35 cellular contexts compared by ENCODE assay signal in the genomic region with DNA sequence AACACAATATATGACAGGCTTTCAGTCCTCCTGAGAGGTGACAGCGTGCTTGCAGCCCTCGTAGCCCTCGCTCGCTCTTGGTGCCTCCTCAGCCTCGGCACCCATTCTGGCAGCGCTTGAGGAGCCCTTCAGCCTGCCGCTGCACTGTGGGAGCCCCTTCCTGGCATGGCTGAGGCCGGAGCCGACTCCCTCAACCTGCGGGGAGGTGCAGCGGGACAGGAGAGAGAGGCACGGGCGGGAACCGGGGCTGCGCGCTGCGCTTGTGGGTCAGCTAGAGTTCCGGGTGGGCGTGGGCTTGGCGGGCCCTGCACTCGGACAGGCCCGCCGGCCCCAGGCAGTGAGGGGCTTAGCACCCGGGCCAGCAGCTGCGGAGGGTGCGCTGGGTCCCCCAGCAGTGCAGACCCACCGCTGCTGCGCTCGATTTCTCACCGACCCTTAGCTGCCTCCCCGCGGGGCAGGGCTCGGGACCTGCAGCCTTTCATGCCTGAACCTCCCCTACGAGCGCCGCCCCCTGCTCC.
A peak's percentile ranks its signal among the peaks of the same experiment; 100 is the strongest.
DNase-seq lines count a peak whose midpoint lies in the region; TF ChIP-seq lines count a peak whose summit lies in the region.
"Had no signal": no experiment of that assay in that cellular context is flagged by ENCODE, and none has a peak within 500 bp of the region (broad histone marks: within the 10 kb centered on the region; RNA-seq: fewer than 3 reads in every experiment).

No MANE protein-coding gene starts in this region.

- no peak overlapping the region for H3K18ac ChIP-seq in mesenchymal stem cell (ENCODE audit: low read depth in 1 of 2, low read length in 2 of 2)
- H3K18ac ChIP-seq in trophoblast cell (ENCODE audit: low read length) = no peak overlapping the region

- H4K8ac ChIP-seq in mesenchymal stem cell (ENCODE audit: low read length) (no peak overlapping the region), trophoblast cell (ENCODE audit: low read depth, low read length) (no peak overlapping the region)

- 97% methylated on average over 34 of the region's 36 CpGs for WGBS in mesenchymal stem cell
- WGBS in trophoblast cell (ENCODE audit: extremely low coverage, insufficient coverage, insufficient read length) = no CpG with 5 or more reads among the region's 36 CpGs
- WGBS in testis, 2 donors = 75 to 88% methylated on average over 16 to 36 of the region's 36 CpGs

- TF ChIP-seq POLR2A in testis (IDR thresholded peaks at IDR 0.05) = no peak

- peak overlapping the region; percentile 24 for H2AK5ac ChIP-seq in mesenchymal stem cell (ENCODE audit: low read length, severe bottlenecking)
- H2AK5ac ChIP-seq in trophoblast cell (ENCODE audit: low read length) = no peak overlapping the region

- H3K4me1 Mint-ChIP-seq in immature natural killer cell = peaks cover 4 to 9% of the 10 kb centered on the region in 2 donors
- H3K4me1 Mint-ChIP-seq: CD4-positive, CD25-positive, alpha-beta regulatory T cell had no signal

- no peaks in the 10 kb centered on the region for H3K9me3 Mint-ChIP-seq in immature natural killer cell
- H3K9me3 Mint-ChIP-seq: CD4-positive, alpha-beta memory T cell; CD4-positive, alpha-beta T cell; CD8-positive, alpha-beta T cell had no signal

- CTCF ChIA-PET in RWPE1 (lab: Yijun Ruan, JAX) = interaction anchor here (0.6 kb wide), 1 partner anchor 518 kb away, joined by 3 read pairs; no protein-coding TSS in a partner anchor

- no peaks in the 10 kb centered on the region for H3K79me1 ChIP-seq in mesenchymal stem cell (replicated peaks; ENCODE audit: low read length, poor library complexity, severe bottlenecking)
- no peaks in the 10 kb centered on the region for H3K79me1 ChIP-seq in trophoblast cell (ENCODE audit: low read length)

- H3K9ac ChIP-seq in mesenchymal stem cell (ENCODE audit: low read length) (no peak overlapping the region), trophoblast cell (ENCODE audit: low read length) (no peak overlapping the region)
- H3K9ac ChIP-seq: BLaER1; BLaER1 treated with 17β-estradiol and CSF1 and Interleukin-3, amounts not matched to agents 10 nM and 100 nM had no signal

- no peak overlapping the region for H3K4me3 Mint-ChIP-seq in immature natural killer cell
- H3K4me3 Mint-ChIP-seq: B cell; CD14-positive monocyte; CD4-positive, alpha-beta memory T cell; CD4-positive, alpha-beta T cell; CD4-positive, CD25-positive, alpha-beta regulatory T cell; CD8-positive, alpha-beta memory T cell; CD8-positive, alpha-beta T cell had no signal

- H3K27me3 ChIP-seq in mesenchymal stem cell (ENCODE audit: control insufficient read depth in 1 of 2, insufficient read depth in 1 of 2, low read length in 2 of 2) (no peaks in the 10 kb centered on the region), trophoblast cell (ENCODE audit: insufficient read depth, low read length) (no peaks in the 10 kb centered on the region), testis (no peaks in the 10 kb centered on the region)
- H3K27me3 ChIP-seq: BE2C; BLaER1; BLaER1 treated with 17β-estradiol and CSF1 and Interleukin-3, amounts not matched to agents 10 nM and 100 nM had no signal

- peaks cover 0 to 2% (median 0%) of the 10 kb centered on the region in 3 donors for H3K27me3 Mint-ChIP-seq in immature natural killer cell (ENCODE audit: low read depth in 3 of 3)
- H3K27me3 Mint-ChIP-seq: CD4-positive, alpha-beta T cell had no signal

- H3K27ac ChIP-seq in RWPE1 (peak overlapping the region; percentile 99; the same call in 1 of the 2 replicates), mesenchymal stem cell (ENCODE audit: low read length, poor library complexity, severe bottlenecking) (no peak overlapping the region), trophoblast cell (ENCODE audit: low read depth, low read length) (no peak overlapping the region), testis (no peak overlapping the region)
- H3K27ac ChIP-seq: 22Rv1, BLaER1, C4-2B had no signal

- intact Hi-C loops in testis (cut with DNase I; ENCODE audit: low total_unique reads) = no loop called here

- POLR2A ChIA-PET in RWPE1 (lab: Yijun Ruan, JAX; ENCODE audit: low non-redundant PET) = no interaction called here

- H3K4me3 ChIP-seq in mesenchymal stem cell (ENCODE audit: insufficient read depth in 1 of 2, low read depth in 1 of 2, low read length in 2 of 2) (no peak overlapping the region), trophoblast cell (ENCODE audit: low read depth, low read length) (no peak overlapping the region), testis (peak overlapping the region; percentile 12 to 47)
- H3K4me3 ChIP-seq: A549; BLaER1; BLaER1 treated with 17β-estradiol and CSF1 and Interleukin-3, amounts not matched to agents 10 nM and 100 nM had no signal

- no peak overlapping the region for H4K91ac ChIP-seq in mesenchymal stem cell (ENCODE audit: low read length)
- H4K91ac ChIP-seq in trophoblast cell (ENCODE audit: low read depth, low read length) = peak overlapping the region; percentile 2

- no peak for DNase-seq in RWPE1 (ENCODE audit: low spot score)
- no peak for DNase-seq in mesenchymal stem cell
- DNase-seq in trophoblast cell = no peak
- DNase-seq in testis = no peak
- DNase-seq in NCI-H748 treated with DMSO at 0.1 percent for 48 hours (lab: John Stamatoyannopoulos, UW) = no peak
- DNase-seq in Kasumi-1 (lab: John Stamatoyannopoulos, UW) = no peak
- no peak for DNase-seq in stimulated activated CD4-positive, alpha-beta T cell treated with anti-CD3 and anti-CD28 coated beads, Interleukin-12 subunit alpha, Interleukin-12 subunit beta, amount 100 ng/mL, for 4 hours
- DNase-seq in immature natural killer cell = no peak
- DNase-seq: 8988T; ACHN; AML-193; BE2C; C1 segment of cervical spinal cord; Caco-2; Calu3; CD4-positive, alpha-beta memory T cell; CD4-positive, alpha-beta T cell; CD4-positive, CD25-positive, alpha-beta regulatory T cell; CD8-positive, alpha-beta memory T cell; CD8-positive, alpha-beta T cell; COR-L47; DMS 273 treated with DMSO at 0.1 percent for 48 hours; DMS153; DMS53; DMS79; DMS79 treated with DMSO at 0.1 percent for 48 hours; DND-41; EL had no signal

- H2BK5ac ChIP-seq in mesenchymal stem cell (ENCODE audit: low read depth, low read length, poor library complexity, severe bottlenecking) (no peak overlapping the region), trophoblast cell (ENCODE audit: low read depth, low read length, poor library complexity) (no peak overlapping the region)

- no peak overlapping the region for H3K14ac ChIP-seq in mesenchymal stem cell (ENCODE audit: low read length in 2 of 2)
- H3K14ac ChIP-seq in trophoblast cell (ENCODE audit: low read length) = no peak overlapping the region

- H3K4ac ChIP-seq in mesenchymal stem cell (ENCODE audit: low read depth in 1 of 2, low read length in 2 of 2) (no peak overlapping the region), trophoblast cell (ENCODE audit: low read depth, low read length) (no peak overlapping the region)

- H2BK120ac ChIP-seq in mesenchymal stem cell (ENCODE audit: low read depth, low read length) (no peak overlapping the region), trophoblast cell (ENCODE audit: insufficient read depth, low read length, poor library complexity) (no peak overlapping the region)

- H3K36me3 ChIP-seq in mesenchymal stem cell (ENCODE audit: control insufficient read depth in 1 of 2, insufficient read depth in 2 of 2, low read depth in 1 of 2, low read length in 2 of 2) (no peaks in the 10 kb centered on the region), trophoblast cell (ENCODE audit: control insufficient read depth in 1 of 2, insufficient read depth in 2 of 2, low read length in 2 of 2) (no peaks in the 10 kb centered on the region), testis (ENCODE audit: low read depth, missing control alignments) (no peaks in the 10 kb centered on the region)
- H3K36me3 ChIP-seq: BE2C; BLaER1; BLaER1 treated with 17β-estradiol and CSF1 and Interleukin-3, amounts not matched to agents 10 nM and 100 nM had no signal

- H3K4me2 ChIP-seq in mesenchymal stem cell (ENCODE audit: low read length, poor library complexity, severe bottlenecking) (no peak overlapping the region), trophoblast cell (ENCODE audit: low read length) (no peak overlapping the region)
- H3K4me2 ChIP-seq: A549, BLaER1 had no signal

- no peak overlapping the region for H2BK15ac ChIP-seq in mesenchymal stem cell (ENCODE audit: low read depth, poor library complexity, severe bottlenecking)

- no peak overlapping the region for H2AFZ ChIP-seq in mesenchymal stem cell (ENCODE audit: low read depth, low read length)
- no peak overlapping the region for H2AFZ ChIP-seq in trophoblast cell (ENCODE audit: insufficient read depth, low read length, poor library complexity)

- H3K36me3 Mint-ChIP-seq in immature natural killer cell = no peaks in the 10 kb centered on the region
- H3K36me3 Mint-ChIP-seq: CD14-positive monocyte; CD4-positive, alpha-beta memory T cell; CD4-positive, CD25-positive, alpha-beta regulatory T cell; CD8-positive, alpha-beta memory T cell; CD8-positive, alpha-beta T cell had no signal

- no peak for TF ChIP-seq CTCF in RWPE1 (conservative IDR thresholded peaks at IDR 0.05; ENCODE audit: low read depth)
- TF ChIP-seq CTCF in testis (IDR thresholded peaks at IDR 0.05) = no peak

- no peak overlapping the region for H3K27ac Mint-ChIP-seq in immature natural killer cell
- H3K27ac Mint-ChIP-seq: B cell; CD4-positive, alpha-beta memory T cell; CD4-positive, alpha-beta T cell; CD4-positive, CD25-positive, alpha-beta regulatory T cell; CD8-positive, alpha-beta memory T cell; CD8-positive, alpha-beta T cell had no signal

- no peaks in the 10 kb centered on the region for H3K79me2 ChIP-seq in trophoblast cell (ENCODE audit: control insufficient read depth, insufficient read depth, low read length, poor library complexity)

- no peak overlapping the region for H3K23ac ChIP-seq in mesenchymal stem cell (ENCODE audit: low read length in 2 of 2)
- no peak overlapping the region for H3K23ac ChIP-seq in trophoblast cell (ENCODE audit: low read length)

- H3K4me1 ChIP-seq in mesenchymal stem cell (ENCODE audit: control insufficient read depth, insufficient read depth, low read depth, low read length) = peaks cover 12% of the 10 kb centered on the region
- H3K4me1 ChIP-seq in trophoblast cell (ENCODE audit: control insufficient read depth in 1 of 2, insufficient read depth in 2 of 2, low read length in 2 of 2) = peaks cover 9 to 18% of the 10 kb centered on the region in 2 experiments
- H3K4me1 ChIP-seq in testis = peaks cover 12% of the 10 kb centered on the region
- H3K4me1 ChIP-seq: BE2C, Caco-2 had no signal

- H4K12ac ChIP-seq in trophoblast cell (ENCODE audit: low read depth, low read length) = no peak overlapping the region

- H3K9me3 ChIP-seq in mesenchymal stem cell (ENCODE audit: control insufficient read depth, low read length) (no peaks in the 10 kb centered on the region), trophoblast cell (ENCODE audit: insufficient read depth, low read depth, low read length) (peaks cover 2% of the 10 kb centered on the region), testis (no peaks in the 10 kb centered on the region)
- H3K9me3 ChIP-seq: A549, BE2C, Caco-2 had no signal

- H2BK12ac ChIP-seq in mesenchymal stem cell (ENCODE audit: low read length in 2 of 2) = no peak overlapping the region
- no peak overlapping the region for H2BK12ac ChIP-seq in trophoblast cell (ENCODE audit: low read length)

Comparison
In these comparisons a context has a peak if more than half of its experiments do, and no peak if none do; other contexts are left out.
1. H3K4me3 ChIP-seq: peak in testis (2 of 2); none in mesenchymal stem cell (0 of 2) and trophoblast cell (single experiment).